In the genomic region with DNA sequence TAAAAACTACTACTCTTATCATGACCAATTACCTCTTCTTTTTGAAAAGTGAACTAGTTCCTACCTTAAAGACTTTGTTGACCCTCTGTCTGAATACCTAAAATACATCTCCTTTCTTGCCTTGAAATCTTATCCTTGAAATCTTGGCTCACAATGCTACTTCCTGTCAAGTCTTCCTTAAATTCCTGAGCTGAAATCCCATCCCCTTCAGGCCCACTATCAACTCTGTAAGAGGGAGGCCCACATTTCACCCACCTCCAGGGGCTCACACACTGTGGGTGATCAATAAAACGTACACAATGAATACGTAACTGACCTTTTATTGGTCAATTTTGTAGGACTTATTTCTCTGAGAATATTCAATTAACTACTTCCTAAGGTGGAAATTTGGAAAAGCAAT, we compare ENCODE assay signal across 21 cellular contexts.
DNase-seq lines count a peak whose midpoint lies in the region; ATAC-seq, FAIRE-seq and TF ChIP-seq lines count a peak whose summit lies in the region.
"Had no signal": no experiment of that assay in that cellular context is flagged by ENCODE, and none has a peak within 500 bp of the region (broad histone marks: within the 10 kb centered on the region; RNA-seq: fewer than 3 reads in every experiment).

No MANE protein-coding gene starts in this region.

- peak overlapping the region; percentile 88 for H3K27ac Mint-ChIP-seq in GM23338
- H3K27ac Mint-ChIP-seq: CD4-positive, alpha-beta T cell had no signal

- peak; percentile 80 for ATAC-seq in GM23338
- ATAC-seq: Panc1 had no signal

- H3K14ac ChIP-seq in H1 (ENCODE audit: insufficient read length) = no peak overlapping the region

- no peak overlapping the region for H4K5ac ChIP-seq in H1 (ENCODE audit: insufficient read length, low read depth, low read length)
- H4K5ac ChIP-seq in mesendoderm (ENCODE audit: low read length) = no peak overlapping the region

- peaks cover 4% of the 10 kb centered on the region for H3K27me3 Mint-ChIP-seq in GM23338 (ENCODE audit: insufficient read depth, low read depth, poor library complexity)
- H3K27me3 Mint-ChIP-seq: CD4-positive, alpha-beta T cell had no signal

- H3K79me1 ChIP-seq in H1 (ENCODE audit: low read depth, low read length) (no peaks in the 10 kb centered on the region), mesendoderm (ENCODE audit: low read length) (peaks cover 1% of the 10 kb centered on the region)

- H3K9me3 ChIP-seq in HUES6 (ENCODE audit: control insufficient read depth, insufficient read depth, low read depth, low read length) (peaks cover 2% of the 10 kb centered on the region; the same call in 1 of the 2 replicates), H1 (ENCODE audit: insufficient read depth in 2 of 2, low read depth in 1 of 2, low read length in 1 of 2) (no peaks in the 10 kb centered on the region)
- H3K9me3 ChIP-seq: Caco-2, SJSA1 had no signal

- H3K9ac ChIP-seq in HUES6 (ENCODE audit: low read length) = peak overlapping the region; percentile 40
- no peak overlapping the region for H3K9ac ChIP-seq in H1 (replicated peaks in 1 of 4; ENCODE audit: extremely low read depth in 1 of 4, low read depth in 3 of 4, low read length in 3 of 4)
- H3K9ac ChIP-seq in mesendoderm (ENCODE audit: low read length) = no peak overlapping the region

- H3K4me1 ChIP-seq in GM23338 (ENCODE audit: insufficient read depth) (peaks cover 55% of the 10 kb centered on the region), HUES6 (ENCODE audit: control insufficient read depth, insufficient read depth, low read length) (peaks cover 42% of the 10 kb centered on the region), H1 (replicated peaks in 1 of 4; ENCODE audit: control insufficient read depth in 3 of 4, insufficient read depth in 4 of 4, low read length in 3 of 4) (peaks cover 0 to 20% (median 7%) of the 10 kb centered on the region in 4 experiments; a peak in 3 of 7 replicates), mesendoderm (ENCODE audit: control insufficient read depth, low read depth, low read length) (peaks cover under 1% of the 10 kb centered on the region)
- H3K4me1 ChIP-seq: Caco-2 had no signal

- no peaks in the 10 kb centered on the region for H4K20me1 ChIP-seq in GM23338 (replicated peaks; ENCODE audit: insufficient read depth)
- H4K20me1 ChIP-seq in H1 (replicated peaks in 1 of 2; ENCODE audit: control insufficient read depth in 1 of 2, insufficient read depth in 2 of 2, low read length in 2 of 2) = no peaks in the 10 kb centered on the region

- no peak overlapping the region for H4K91ac ChIP-seq in H1 (replicated peaks; ENCODE audit: insufficient read length, low read length)

- CTCF ChIA-PET in H1 (lab: Charles Lee; ENCODE audit: partially characterized antibody) = interaction anchor here (1.2 kb wide), 1 partner anchor 83 kb away, joined by 3 read pairs; no protein-coding TSS in a partner anchor

- H2AFZ ChIP-seq in GM23338 (no peak overlapping the region), H1 (ENCODE audit: low read length) (no peak overlapping the region)

- H2BK12ac ChIP-seq in H1 (ENCODE audit: low read depth, low read length) = no peak overlapping the region

- no peak overlapping the region for H3K23ac ChIP-seq in H1 (ENCODE audit: insufficient read length)
- no peak overlapping the region for H3K23ac ChIP-seq in mesendoderm (ENCODE audit: low read length)

- peak; percentile 74 for DNase-seq in GM23338 (ENCODE audit: low spot score)
- DNase-seq in H1 (ENCODE audit: low read depth in 1 of 2, low spot score in 2 of 2) = no peak
- DNase-seq in mesendoderm = peak; percentile 94
- no peak for DNase-seq in cerebellar cortex (ENCODE audit: low spot score)
- DNase-seq in AG08395 (ENCODE audit: low spot score) = no peak
- DNase-seq in NCI-H2171 (lab: John Stamatoyannopoulos, UW) = no peak
- no peak for DNase-seq in stimulated activated CD4-positive, alpha-beta T cell treated with anti-CD3 and anti-CD28 coated beads, Interleukin-12 subunit alpha, Interleukin-12 subunit beta, amount 100 ng/mL, for 4 hours
- DNase-seq: Caco-2; CD4-positive, alpha-beta T cell; DMS153; GDM1; HCEC 1CT; KG1; NCI-H1417; NCI-H187; NCI-H2107; NCI-H226; NCI-H524 treated with DMSO at 0.1 percent for 48 hours had no signal

- H3K9me3 Mint-ChIP-seq in GM23338 = no peaks in the 10 kb centered on the region
- H3K9me3 Mint-ChIP-seq: CD4-positive, alpha-beta T cell had no signal

- H3K23me2 ChIP-seq in H1 (ENCODE audit: low read depth, low read length) = no peaks in the 10 kb centered on the region

- H3K4me3 ChIP-seq in GM23338 = no peak overlapping the region
- peak overlapping the region; percentile 33; the same call in 1 of the 2 replicates for H3K4me3 ChIP-seq in HUES6 (ENCODE audit: low read depth, low read length)
- H3K4me3 ChIP-seq in H1 (ENCODE audit: extremely low read depth in 1 of 4, insufficient read depth in 2 of 4, low read depth in 3 of 4, low read length in 4 of 4) = no peak overlapping the region
- H3K4me3 ChIP-seq in mesendoderm (ENCODE audit: low read length) = no peak overlapping the region
- H3K4me3 ChIP-seq: SJSA1 had no signal

- H3K27ac ChIP-seq in GM23338 (ENCODE audit: low read depth) (peak overlapping the region; percentile 99), HUES6 (ENCODE audit: low read depth, low read length) (peak overlapping the region; percentile 81), H1 (ENCODE audit: low read depth, low read length) (no peak overlapping the region), mesendoderm (ENCODE audit: low read depth, low read length) (no peak overlapping the region)
- H3K27ac ChIP-seq: SJSA1 had no signal

- no peak for TF ChIP-seq EP300 in H1 (IDR thresholded peaks at IDR 0.05; ENCODE audit: borderline replicate concordance in 1 of 2, low read depth in 2 of 2, low read length in 2 of 2)

- peak overlapping the region; percentile 12; the same call in 2 of the 3 replicates for H3K4me3 Mint-ChIP-seq in GM23338
- H3K4me3 Mint-ChIP-seq: CD4-positive, alpha-beta T cell had no signal

- H3K79me2 ChIP-seq in GM23338 (replicated peaks; ENCODE audit: insufficient read depth) (peaks cover 75% of the 10 kb centered on the region), H1 (ENCODE audit: control insufficient read depth in 1 of 2, insufficient read depth in 2 of 2, low read length in 2 of 2) (peaks cover 0 to 82% of the 10 kb centered on the region in 2 experiments; a peak in 3 of 4 replicates), mesendoderm (ENCODE audit: control insufficient read depth, insufficient read depth, low read length) (peaks cover 35% of the 10 kb centered on the region)

- POLR2A ChIA-PET in H1 (lab: Charles Lee; ENCODE audit: partially characterized antibody) = interaction anchor here (1.0 to 1.5 kb wide), 3 partner anchors 9 to 24 kb away, joined by 3 to 5 read pairs (median 4); no protein-coding TSS in a partner anchor

- no peak for FAIRE-seq in H1 (lab: Jason Lieb, UNC)

- no peak for TF ChIP-seq CTCF in GM23338 (conservative IDR thresholded peaks at IDR 0.05; ENCODE audit: low read depth in 2 of 2)
- TF ChIP-seq CTCF in H1 (IDR thresholded peaks at IDR 0.05; ENCODE audit: control extremely low read depth in 1 of 3, insufficient read depth in 1 of 3, low read depth in 1 of 3, low read length in 3 of 3) = no peak

- H3K56ac ChIP-seq in H1 (replicated peaks; ENCODE audit: insufficient read length, low read depth, low read length) (no peak overlapping the region), mesendoderm (ENCODE audit: low read length) (no peak overlapping the region)

- peaks cover 47% of the 10 kb centered on the region for H3K36me3 Mint-ChIP-seq in GM23338 (ENCODE audit: low read depth)

- H3F3A ChIP-seq in GM23338 (replicated peaks; ENCODE audit: low read depth) = peaks cover 5% of the 10 kb centered on the region; the same call in 1 of the 2 replicates

- H2BK15ac ChIP-seq in H1 (ENCODE audit: low read length) (no peak overlapping the region), mesendoderm (replicated peaks; ENCODE audit: low read depth) (no peak overlapping the region)

- H2BK5ac ChIP-seq in H1 (ENCODE audit: low read depth, low read length) = peak overlapping the region; percentile 52; the same call in 1 of the 2 replicates
- no peak overlapping the region for H2BK5ac ChIP-seq in mesendoderm (ENCODE audit: low read length)

- H4K8ac ChIP-seq in H1 (ENCODE audit: extremely low read depth, insufficient read depth, low read length) (no peak overlapping the region), mesendoderm (ENCODE audit: low read depth, low read length) (no peak overlapping the region)

- peaks cover 71% of the 10 kb centered on the region for H3K4me1 Mint-ChIP-seq in GM23338

- H3K4ac ChIP-seq in H1 (replicated peaks; ENCODE audit: insufficient read length, low read depth, low read length) (no peak overlapping the region), mesendoderm (ENCODE audit: low read depth, low read length) (no peak overlapping the region)

- H3K27me3 ChIP-seq in GM23338 (ENCODE audit: insufficient read depth) = no peaks in the 10 kb centered on the region
- no peaks in the 10 kb centered on the region for H3K27me3 ChIP-seq in HUES6 (ENCODE audit: control insufficient read depth, insufficient read depth, low read length)
- H3K27me3 ChIP-seq in H1 (replicated peaks in 1 of 4; ENCODE audit: control insufficient read depth in 3 of 4, extremely low read depth in 1 of 4, insufficient read depth in 3 of 4, low read length in 3 of 4) = no peaks in the 10 kb centered on the region
- no peaks in the 10 kb centered on the region for H3K27me3 ChIP-seq in mesendoderm (ENCODE audit: insufficient read depth, low read length, poor library complexity)
- H3K27me3 ChIP-seq: SJSA1 had no signal

- 20% methylated on average over 2 of the region's 2 CpGs; no CpG with 5 or more reads in 1 of the 2 experiments for WGBS in H1 (ENCODE audit: extremely low coverage in 1 of 2, insufficient coverage in 1 of 2, insufficient read length in 1 of 2, insufficient replicate concordance in 2 of 2, low coverage in 1 of 2, low lambda C conversion rate in 2 of 2, missing lambda C conversion rate in 1 of 2), 2 experiments
- no CpG with 5 or more reads among the region's 2 CpGs for WGBS in mesendoderm (ENCODE audit: extremely low coverage, insufficient coverage, low lambda C conversion rate)

- H2BK20ac ChIP-seq in H1 (ENCODE audit: low read length) = no peak overlapping the region

- H2BK120ac ChIP-seq in H1 (replicated peaks; ENCODE audit: low read depth, low read length) = no peak overlapping the region
- no peak overlapping the region for H2BK120ac ChIP-seq in mesendoderm (ENCODE audit: low read depth, low read length)

- TF ChIP-seq POLR2A in H1 (IDR thresholded peaks at IDR 0.05; ENCODE audit: control extremely low read depth in 1 of 2, low read depth in 2 of 2, low read length in 2 of 2) = no peak

- no peak for TF ChIP-seq RAD21 in H1 (IDR thresholded peaks at IDR 0.05 in 1 of 2, conservative IDR thresholded peaks at IDR 0.05 in 1 of 2; ENCODE audit: low read depth in 2 of 2, low read length in 2 of 2)

- H3K36me3 ChIP-seq in GM23338 (ENCODE audit: insufficient read depth) (no peaks in the 10 kb centered on the region), HUES6 (ENCODE audit: control insufficient read depth, insufficient read depth, low read length) (peaks cover 35% of the 10 kb centered on the region), H1 (ENCODE audit: control insufficient read depth in 2 of 4, insufficient read depth in 4 of 4, low read length in 3 of 4) (no peaks in the 10 kb centered on the region; a peak in 1 of 8 replicates), mesendoderm (ENCODE audit: control insufficient read depth, insufficient read depth, low read length) (no peaks in the 10 kb centered on the region)

- H3K18ac ChIP-seq in H1 (ENCODE audit: extremely low read depth, low read length) = no peak overlapping the region
- H3K18ac ChIP-seq in mesendoderm (ENCODE audit: low read length) = no peak overlapping the region

- H3K4me2 ChIP-seq in GM23338 (peak overlapping the region; percentile 8; the same call in 1 of the 2 replicates), H1 (ENCODE audit: insufficient read depth in 1 of 2, low read depth in 2 of 2, low read length in 2 of 2) (no peak overlapping the region; a peak in 2 of 4 replicates), mesendoderm (ENCODE audit: low read length) (no peak overlapping the region)

- H2AK5ac ChIP-seq in H1 (ENCODE audit: low read depth, low read length) (no peak overlapping the region), mesendoderm (ENCODE audit: low read length) (no peak overlapping the region)

- H3K9me2 ChIP-seq in GM23338 (ENCODE audit: insufficient read depth) = 0 out of 2 replicates have a peak, but pooled peaks cover 5% of the 10 kb centered on the region

Comparison
In these comparisons a context has a peak if more than half of its experiments do, and no peak if none do; other contexts are left out.
1. DNase-seq: peak in GM23338 (single experiment) and mesendoderm (single experiment); none in H1 (0 of 2), cerebellar cortex (single experiment), AG08395 (single experiment), NCI-H2171 (single experiment) and stimulated activated CD4-positive, alpha-beta T cell treated with anti-CD3 and anti-CD28 coated beads, Interleukin-12 subunit alpha, Interleukin-12 subunit beta, amount 100 ng/mL, for 4 hours (single experiment).
2. H3K27ac ChIP-seq: peak in GM23338 (single experiment) and HUES6 (single experiment); none in H1 (single experiment) and mesendoderm (single experiment).